19 cellular contexts compared by ENCODE assay signal in genomic region chr1:42806593-42806992, GRCh38. TPM values are rescaled to one million over a fixed set of nuclear protein-coding genes. Genes with fewer than 3 reads are reported as not detected.
"Had no signal": no experiment of that assay in that cellular context is flagged by ENCODE, and none has a peak within 500 bp of the region (broad histone marks: within the 10 kb centered on the region; RNA-seq: fewer than 3 reads in every experiment).

No MANE protein-coding gene starts in this region.

- H3K4me3 Mint-ChIP-seq: activated CD4-positive, alpha-beta T cell treated with anti-CD3 and anti-CD28 coated beads for 36 hours; dendritic cell treated with granulocyte-macrophage colony-stimulating factor and Interleukin-4, amounts not matched to agents 40 ng/mL and 50 ng/mL, for 4 days; nephron progenitor cell; stimulated activated naive B cell treated with anti-CD40 and anti-IgM and Interleukin-4, amounts not matched to agents 10 μg/mL and 1 μg/mL and 100 μg/mL, for 72 hours had no signal

- ATAC-seq: activated CD4-positive, alpha-beta T cell treated with anti-CD3 and anti-CD28 coated beads for 36 hours; activated naive CD4-positive, alpha-beta T cell treated with anti-CD3 and anti-CD28 coated beads, Interleukin-2, amount 50 U/mL, for 72 hours; lower lobe of right lung; stimulated activated naive B cell treated with anti-CD40 and anti-IgM and Interleukin-4, amounts not matched to agents 10 μg/mL and 1 μg/mL and 100 μg/mL, for 72 hours had no signal

- H3K27me3 ChIP-seq: adrenal gland, cardiac muscle cell, esophagus squamous epithelium, hepatocyte had no signal

- H3K27ac Mint-ChIP-seq: activated CD4-positive, alpha-beta T cell treated with anti-CD3 and anti-CD28 coated beads for 36 hours; activated naive CD4-positive, alpha-beta T cell treated with anti-CD3 and anti-CD28 coated beads, Interleukin-2, amount 50 U/mL, for 72 hours; dendritic cell treated with granulocyte-macrophage colony-stimulating factor and Interleukin-4, amounts not matched to agents 40 ng/mL and 50 ng/mL, for 4 days; nephron progenitor cell; stimulated activated naive B cell treated with anti-CD40 and anti-IgM and Interleukin-4, amounts not matched to agents 10 μg/mL and 1 μg/mL and 100 μg/mL, for 72 hours had no signal

- DNase-seq: activated CD4-positive, alpha-beta T cell treated with anti-CD3 and anti-CD28 coated beads for 36 hours; activated CD8-positive, alpha-beta memory T cell treated with anti-CD3 and anti-CD28 coated beads, Interleukin-2, amount 50 U/mL, for 4 hours; activated effector memory CD4-positive, alpha-beta T cell treated with anti-CD3 and anti-CD28 coated beads, Interleukin-2, amount 50 U/mL, for 16 hours; activated T-cell treated with anti-CD3 and anti-CD28 coated beads, Interleukin-2, amount 50 U/mL, for 48 hours; adrenal gland; effector memory CD4-positive, alpha-beta T cell; esophagus squamous epithelium; islet precursor cell; lower lobe of right lung; nephron progenitor cell; occipital lobe; stimulated activated naive B cell treated with anti-CD40 and anti-IgM and Interleukin-4, amounts not matched to agents 10 μg/mL and 1 μg/mL and 100 μg/mL, for 72 hours had no signal

- H3K4me3 ChIP-seq: adrenal gland, cardiac muscle cell, esophagus squamous epithelium, hepatocyte, lower lobe of right lung, thoracic aorta had no signal

- H3K27ac ChIP-seq: adrenal gland, cardiac muscle cell, esophagus squamous epithelium, hepatocyte, lower lobe of right lung, thoracic aorta had no signal

- H3K9me3 ChIP-seq: adrenal gland, esophagus squamous epithelium, lower lobe of right lung, thoracic aorta had no signal

- H3K27me3 Mint-ChIP-seq: activated CD4-positive, alpha-beta T cell treated with anti-CD3 and anti-CD28 coated beads for 36 hours; dendritic cell treated with granulocyte-macrophage colony-stimulating factor and Interleukin-4, amounts not matched to agents 40 ng/mL and 50 ng/mL, for 4 days; stimulated activated naive B cell treated with anti-CD40 and anti-IgM and Interleukin-4, amounts not matched to agents 10 μg/mL and 1 μg/mL and 100 μg/mL, for 72 hours had no signal

- H3K9me3 Mint-ChIP-seq: activated naive CD4-positive, alpha-beta T cell treated with anti-CD3 and anti-CD28 coated beads, Interleukin-2, amount 50 U/mL, for 72 hours; dendritic cell treated with granulocyte-macrophage colony-stimulating factor and Interleukin-4, amounts not matched to agents 40 ng/mL and 50 ng/mL, for 4 days had no signal

- H3K4me1 ChIP-seq: adrenal gland, esophagus squamous epithelium, lower lobe of right lung had no signal

- H3K36me3 ChIP-seq: adrenal gland, cardiac muscle cell had no signal

RNA-seq across cellular contexts. Expression of gene TMEM269, which starts 21.8 kb away (rescaled TPM):
- total RNA-seq: esophagus squamous epithelium, glomerular endothelial cell, lower lobe of right lung, posterior vena cava had no signal
